8 cellular contexts compared by ENCODE assay signal in the genomic region with DNA sequence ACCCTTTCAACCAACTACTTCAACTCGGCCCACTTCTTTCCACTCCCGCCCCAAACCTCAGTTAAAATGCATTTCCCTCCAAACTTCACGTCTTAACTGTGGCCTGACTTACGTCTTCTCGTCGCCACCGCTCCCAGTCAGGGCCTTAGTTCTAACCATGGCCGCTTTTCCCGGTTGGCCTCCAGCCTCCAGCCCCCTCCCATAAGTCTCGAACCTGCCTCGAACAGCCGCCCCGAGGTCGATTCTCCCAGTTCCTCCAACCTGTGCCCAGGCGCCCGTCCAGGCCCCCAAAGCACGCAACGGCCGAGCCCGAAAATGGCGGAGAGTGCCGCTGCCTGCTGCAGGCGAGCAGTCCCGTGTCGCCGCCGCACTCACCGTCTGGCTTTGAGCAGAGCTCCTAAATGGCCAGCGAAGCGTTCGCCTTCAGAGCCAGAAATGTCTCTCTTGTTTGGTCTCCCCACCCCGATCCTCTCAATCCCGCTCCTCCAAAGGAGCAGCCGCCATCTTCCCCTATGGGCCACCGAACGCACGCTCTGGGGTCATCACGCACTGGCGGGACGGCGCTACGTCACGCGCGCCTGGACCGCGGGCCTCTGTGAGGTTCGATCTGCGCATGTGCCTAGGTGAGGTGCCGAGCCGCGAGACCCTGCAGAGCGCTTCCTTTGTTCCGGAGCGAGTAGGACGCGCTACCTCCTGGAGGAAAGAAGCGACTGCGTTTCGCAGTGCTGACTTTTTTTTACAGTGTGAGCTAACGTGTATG. TPM values are rescaled to one million over a fixed set of nuclear protein-coding genes. Genes with fewer than 3 reads are reported as not detected.
DNase-seq lines count a peak whose midpoint lies in the region; ATAC-seq and TF ChIP-seq lines count a peak whose summit lies in the region.

A gene (minus strand): TSS at position 535 of the 760 bp plus-strand sequence. CDS start 40,190 bp downstream, outside the sequence.

- H3K36me3 ChIP-seq in OCI-LY7 (ENCODE audit: insufficient read depth, low read length) = peaks cover 29% of the 10 kb centered on the region

- H3K4me3 ChIP-seq in OCI-LY7 (ENCODE audit: low read depth, low read length, poor library complexity, severe bottlenecking) = peak within 1 kb of the TSS; percentile 91

- peak; percentile 44; the same call in 1 of the 2 replicates for TF ChIP-seq CTCF in OCI-LY7 (conservative IDR thresholded peaks at IDR 0.05; ENCODE audit: low read length)

- CTCF ChIA-PET in OCI-LY7 (lab: Charles Lee; ENCODE audit: unreplicated experiment) = interaction anchor here (0.9 to 1.2 kb wide), 2 partner anchors 10 to 62 kb away, joined by 3 read pairs; no protein-coding TSS in a partner anchor

- H3K27ac ChIP-seq in OCI-LY7 (ENCODE audit: low read depth, low read length, poor library complexity, severe bottlenecking) (peak within 1 kb of the TSS; percentile 84), epithelial cell of prostate (peak within 1 kb of the TSS; percentile 82)

- peaks cover 53% of the 10 kb centered on the region for H3K4me1 ChIP-seq in OCI-LY7 (ENCODE audit: insufficient read depth, low read length, poor library complexity, severe bottlenecking)

- H4K20me1 ChIP-seq in OCI-LY7 (ENCODE audit: insufficient read depth, low read length) = peaks cover 33% of the 10 kb centered on the region

- peaks cover 49% of the 10 kb centered on the region for H3K79me2 ChIP-seq in OCI-LY7 (ENCODE audit: insufficient read depth, low read depth, low read length)

- peak; percentile 80 for DNase-seq in DMS114 treated with DMSO at 0.1 percent for 48 hours (lab: John Stamatoyannopoulos, UW; ENCODE audit: unreplicated experiment)
- peak; percentile 94 for DNase-seq in HuH-7.5 (ENCODE audit: low spot score)
- DNase-seq in OCI-LY7 (ENCODE audit: low spot score) = peak; percentile 98
- peak; percentile 92 for DNase-seq in activated T-cell treated with anti-CD3 and anti-CD28 coated beads for 1 hour (ENCODE audit: low read depth)
- peak; percentile 26 for DNase-seq in epithelial cell of prostate (ENCODE audit: low read depth, low spot score)
- DNase-seq in mucosa of gallbladder (ENCODE audit: low spot score) = peak; percentile 93
- peak; percentile 95 for DNase-seq in stimulated activated CD8-positive, alpha-beta memory T cell treated with anti-CD3 and anti-CD28 coated beads, Interleukin-4, amount 100 ng/mL, for 48 hours

- intact Hi-C loops in OCI-LY7 (cut with micrococcal nuclease; ENCODE audit: unreplicated experiment) = loop anchor here (2.0 kb wide), 3 partner anchors 20 to 110 kb away; a partner anchor contains a TSS

- peak; percentile 96 for ATAC-seq in GM21526 (IDR thresholded peaks at IDR 0.05; ENCODE audit: low FRiP score, unreplicated experiment)

- no TSS peak for BruUV-seq in OCI-LY7 (replicated peaks; lab: Mats Ljungman, UMichigan)

- peak within 1 kb of the TSS; percentile 87 for H3K4me2 ChIP-seq in OCI-LY7 (ENCODE audit: low read length)

- peak within 1 kb of the TSS; percentile 58; the same call in 1 of the 2 replicates for H2AFZ ChIP-seq in OCI-LY7 (ENCODE audit: low read length)

- H3K9me2 ChIP-seq in OCI-LY7 (ENCODE audit: insufficient read depth, low read length) = no peaks in the 10 kb centered on the region

- H3K9me3 ChIP-seq in OCI-LY7 (ENCODE audit: low read length) = no peaks in the 10 kb centered on the region

- POLR2A ChIA-PET in OCI-LY7 (lab: Charles Lee) = interaction anchor here (0.6 to 2.4 kb wide), 8 partner anchors 9 to 62 kb away, joined by 3 to 22 read pairs (median 4); no protein-coding TSS in a partner anchor

RNA-seq across cellular contexts. Expression of the gene that starts here (rescaled TPM):
- 60.6 and 70.7 TPM in 2 replicates for total RNA-seq in OCI-LY7 (2014; rRNA removed; shearing (Covaris generic))
- total RNA-seq in OCI-LY7 (2022) (96.6 and 96.9 TPM in 2 replicates), mucosa of gallbladder (49.2 TPM)

Comparison
In these comparisons a context has a peak if more than half of its experiments do, and no peak if none do; other contexts are left out.
1. Peak in every context shown above with its lines: DNase-seq, ATAC-seq, H3K4me3 ChIP-seq and H3K27ac ChIP-seq.
2. DNase-seq: peak in every context shown above with its lines; median percentile 98 in OCI-LY7; 95 in stimulated activated CD8-positive, alpha-beta memory T cell treated with anti-CD3 and anti-CD28 coated beads, Interleukin-4, amount 100 ng/mL, for 48 hours; 94 in HuH-7.5; 93 in mucosa of gallbladder; 92 in activated T-cell treated with anti-CD3 and anti-CD28 coated beads for 1 hour; 80 in DMS114 treated with DMSO at 0.1 percent for 48 hours; 26 in epithelial cell of prostate.